In genomic region chr19:6402834-6403608, GRCh38 we compare ENCODE assay signal across 11 cellular contexts. TPM values are rescaled to one million over a fixed set of nuclear protein-coding genes. Genes with fewer than 3 reads are reported as not detected.
DNase-seq lines count a peak whose midpoint lies in the region; ATAC-seq and FAIRE-seq lines count a peak whose summit lies in the region.
"Had no signal": no experiment of that assay in that cellular context is flagged by ENCODE, and none has a peak within 500 bp of the region (broad histone marks: within the 10 kb centered on the region; RNA-seq: fewer than 3 reads in every experiment).

No MANE protein-coding gene starts in this region.

- no peaks in the 10 kb centered on the region for H3K4me1 Mint-ChIP-seq in naive thymus-derived CD4-positive, alpha-beta T cell
- no peaks in the 10 kb centered on the region for H3K4me1 Mint-ChIP-seq in stimulated activated naive CD8-positive, alpha-beta T cell treated with anti-CD3 and anti-CD28 coated beads, Interleukin-15, amount 100 ng/mL, for 72 hours

- no peaks in the 10 kb centered on the region for H3K9me3 ChIP-seq in naive thymus-derived CD4-positive, alpha-beta T cell (ENCODE audit: control insufficient read depth in 2 of 3, low read length in 3 of 3)

- POLR2A ChIA-PET in naive thymus-derived CD4-positive, alpha-beta T cell (lab: Charles Lee) = no interaction called here

- H3K4me3 Mint-ChIP-seq in naive thymus-derived CD4-positive, alpha-beta T cell = no peak overlapping the region
- H3K4me3 Mint-ChIP-seq in stimulated activated naive CD8-positive, alpha-beta T cell treated with anti-CD3 and anti-CD28 coated beads, Interleukin-15, amount 100 ng/mL, for 72 hours = no peak overlapping the region
- H3K4me3 Mint-ChIP-seq: T-helper 2 cell treated with Interferon-gamma antibody and Interleukin-4, amounts not matched to agents 5 μg/mL and 100 μg/mL, for 36 hours had no signal

- ATAC-seq in naive thymus-derived CD4-positive, alpha-beta T cell = no peak
- ATAC-seq in stimulated activated naive CD8-positive, alpha-beta T cell treated with anti-CD3 and anti-CD28 coated beads, Interleukin-15, amount 100 ng/mL, for 72 hours = no peak

- H3K27ac Mint-ChIP-seq in naive thymus-derived CD4-positive, alpha-beta T cell = no peak overlapping the region
- H3K27ac Mint-ChIP-seq in stimulated activated naive CD8-positive, alpha-beta T cell treated with anti-CD3 and anti-CD28 coated beads, Interleukin-15, amount 100 ng/mL, for 72 hours = no peak overlapping the region
- H3K27ac Mint-ChIP-seq: T-helper 2 cell treated with Interferon-gamma antibody and Interleukin-4, amounts not matched to agents 5 μg/mL and 100 μg/mL, for 36 hours had no signal

- CTCF ChIA-PET in naive thymus-derived CD4-positive, alpha-beta T cell (lab: Charles Lee) = no interaction called here

- H3K27ac ChIP-seq in naive thymus-derived CD4-positive, alpha-beta T cell (ENCODE audit: low read depth, low read length) = no peak overlapping the region

- DNase-seq in EL = peak; percentile 22
- DNase-seq in astrocyte of the hippocampus (ENCODE audit: low read depth, low spot score) = peak; percentile 82
- DNase-seq in renal cortical epithelial cell (ENCODE audit: low read depth) = peak; percentile 47
- no peak for DNase-seq in naive thymus-derived CD4-positive, alpha-beta T cell
- DNase-seq in activated gamma-delta T cell (lab: John Stamatoyannopoulos, UW) = no peak
- DNase-seq in stimulated activated naive CD8-positive, alpha-beta T cell treated with anti-CD3 and anti-CD28 coated beads, Interleukin-15, amount 100 ng/mL, for 72 hours = no peak
- no peak for DNase-seq in stimulated activated CD4-positive, alpha-beta T cell treated with anti-CD3 and anti-CD28 coated beads, Interleukin-4, amount 100 ng/mL, for 24 hours
- DNase-seq: erythroblast, NCI-H82 had no signal

- peaks cover 0 to 1% (median 0%) of the 10 kb centered on the region in 11 donors for H3K9me3 Mint-ChIP-seq in naive thymus-derived CD4-positive, alpha-beta T cell
- H3K9me3 Mint-ChIP-seq in stimulated activated naive CD8-positive, alpha-beta T cell treated with anti-CD3 and anti-CD28 coated beads, Interleukin-15, amount 100 ng/mL, for 72 hours = no peaks in the 10 kb centered on the region
- H3K9me3 Mint-ChIP-seq: T-helper 2 cell treated with Interferon-gamma antibody and Interleukin-4, amounts not matched to agents 5 μg/mL and 100 μg/mL, for 36 hours had no signal

- no peaks in the 10 kb centered on the region for H3K36me3 ChIP-seq in naive thymus-derived CD4-positive, alpha-beta T cell (ENCODE audit: control insufficient read depth in 2 of 3, insufficient read depth in 3 of 3, low read length in 3 of 3)

- H3K36me3 Mint-ChIP-seq in naive thymus-derived CD4-positive, alpha-beta T cell = no peaks in the 10 kb centered on the region

- no peaks in the 10 kb centered on the region for H3K27me3 ChIP-seq in naive thymus-derived CD4-positive, alpha-beta T cell (ENCODE audit: control insufficient read depth in 2 of 2, insufficient read depth in 2 of 2, low read length in 2 of 2)

- H3K4me1 ChIP-seq in naive thymus-derived CD4-positive, alpha-beta T cell (ENCODE audit: control insufficient read depth in 2 of 2, insufficient read depth in 2 of 2, low read length in 2 of 2) = no peaks in the 10 kb centered on the region

- H3K4me3 ChIP-seq in naive thymus-derived CD4-positive, alpha-beta T cell (ENCODE audit: low read length) = no peak overlapping the region

- H3K27me3 Mint-ChIP-seq in naive thymus-derived CD4-positive, alpha-beta T cell = no peaks in the 10 kb centered on the region
- H3K27me3 Mint-ChIP-seq in stimulated activated naive CD8-positive, alpha-beta T cell treated with anti-CD3 and anti-CD28 coated beads, Interleukin-15, amount 100 ng/mL, for 72 hours = no peaks in the 10 kb centered on the region

- peak; percentile 76 for FAIRE-seq in islet of Langerhans (lab: Jason Lieb, UNC)

- intact Hi-C loops in naive thymus-derived CD4-positive, alpha-beta T cell (cut with micrococcal nuclease) = no loop called here

RNA-seq across cellular contexts. Expression of gene GTF2F1, which starts 10.1 kb away (rescaled TPM):
- total RNA-seq in renal cortical epithelial cell = 31.4 and 74.6 TPM in 2 replicates
- total RNA-seq in naive thymus-derived CD4-positive, alpha-beta T cell = 10 to 100 TPM; 51.5 to 71.6 (median 61.3) TPM
- polyA plus RNA-seq in naive thymus-derived CD4-positive, alpha-beta T cell = 10 to 100 TPM; 17.9 to 33.3 TPM

RNA-seq across cellular contexts. Expression of gene KHSRP, which starts 21.6 kb away (rescaled TPM):
- 69.5 and 175 TPM in 2 replicates for total RNA-seq in renal cortical epithelial cell
- total RNA-seq in naive thymus-derived CD4-positive, alpha-beta T cell = 100 to 1,000 TPM; 142 to 276 (median 152) TPM
- 10 to 100 TPM; 12.5 to 20.9 TPM for polyA plus RNA-seq in naive thymus-derived CD4-positive, alpha-beta T cell

RNA-seq across cellular contexts. Expression of gene PSPN, which starts 27.3 kb away (rescaled TPM):
- total RNA-seq in renal cortical epithelial cell = 0.69 and 2.2 TPM in 2 replicates
- 1 to 10 TPM; 1.8 to 4.0 (median 2.8) TPM for total RNA-seq in naive thymus-derived CD4-positive, alpha-beta T cell
- under 1 TPM; 0.60 to 0.91 TPM for polyA plus RNA-seq in naive thymus-derived CD4-positive, alpha-beta T cell

RNA-seq across cellular contexts. Expression of gene ALKBH7, which starts 30.4 kb away (rescaled TPM):
- 24.1 and 67.2 TPM in 2 replicates for total RNA-seq in renal cortical epithelial cell
- total RNA-seq in naive thymus-derived CD4-positive, alpha-beta T cell = 10 to 100 TPM; 33.6 to 90.1 (median 72.9) TPM
- polyA plus RNA-seq in naive thymus-derived CD4-positive, alpha-beta T cell = 100 to 1,000 TPM; 129 to 142 TPM

RNA-seq across cellular contexts. Expression of gene SLC25A41, which starts 30.5 kb away (rescaled TPM):
- total RNA-seq in renal cortical epithelial cell = 0.10 TPM in 1 of 2 replicates, not detected in the other
- under 1 TPM in 1 of 5 experiments, not detected in 4; 0.32 TPM for total RNA-seq in naive thymus-derived CD4-positive, alpha-beta T cell
- not detected for polyA plus RNA-seq in naive thymus-derived CD4-positive, alpha-beta T cell

Comparison
In these comparisons a context has a peak if more than half of its experiments do, and no peak if none do; other contexts are left out.
1. DNase-seq: peak in EL (single experiment), astrocyte of the hippocampus (single experiment) and renal cortical epithelial cell (single experiment); none in naive thymus-derived CD4-positive, alpha-beta T cell (0 of 9), activated gamma-delta T cell (single experiment), stimulated activated naive CD8-positive, alpha-beta T cell treated with anti-CD3 and anti-CD28 coated beads, Interleukin-15, amount 100 ng/mL, for 72 hours (0 of 2) and stimulated activated CD4-positive, alpha-beta T cell treated with anti-CD3 and anti-CD28 coated beads, Interleukin-4, amount 100 ng/mL, for 24 hours (single experiment).